ENCODE assay signal across 8 cellular contexts in the genomic region with DNA sequence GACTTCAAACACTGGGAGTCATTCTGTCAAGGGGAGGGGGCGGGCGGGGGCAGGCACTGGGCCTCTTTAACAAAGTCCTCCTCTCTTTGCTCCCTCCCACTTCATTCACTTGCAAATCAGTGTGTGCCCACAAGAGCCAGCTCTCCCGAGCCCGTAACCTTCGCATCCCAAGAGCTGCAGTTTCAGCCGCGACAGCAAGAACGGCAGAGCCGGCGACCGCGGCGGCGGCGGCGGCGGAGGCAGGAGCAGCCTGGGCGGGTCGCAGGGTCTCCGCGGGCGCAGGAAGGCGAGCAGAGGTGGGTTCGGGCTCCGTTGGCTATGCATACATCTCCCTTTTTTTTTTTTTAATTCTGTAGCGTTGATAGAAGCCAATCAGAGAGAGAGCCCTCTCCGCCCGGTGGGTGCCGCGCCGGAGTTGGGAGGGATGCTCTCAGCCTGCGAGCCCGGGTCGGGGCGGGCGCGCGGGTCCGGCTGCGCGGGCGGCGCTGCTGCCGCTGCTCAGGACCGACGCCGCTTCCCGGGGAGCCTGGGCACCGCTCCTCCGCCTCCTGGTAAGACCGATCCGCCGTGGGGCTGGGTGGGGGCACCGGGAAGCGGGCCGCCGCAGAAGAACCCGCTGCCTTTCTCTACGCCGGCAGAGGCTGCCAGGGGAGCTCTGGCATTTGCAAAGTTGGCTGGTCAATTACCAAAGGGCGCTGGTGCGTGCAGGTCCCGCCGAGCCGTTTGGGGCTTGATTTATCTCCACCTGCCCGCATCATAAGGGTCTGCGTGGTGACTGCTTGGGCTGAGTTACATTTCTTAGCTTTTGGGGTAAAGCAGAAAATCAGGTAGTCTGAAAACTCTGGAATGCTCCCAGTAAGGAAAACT. TPM values are rescaled to one million over a fixed set of nuclear protein-coding genes. Genes with fewer than 3 reads are reported as not detected.
DNase-seq lines count a peak whose midpoint lies in the region; ATAC-seq and TF ChIP-seq lines count a peak whose summit lies in the region.

A gene (plus strand): TSS at position 96 of the 867 bp plus-strand sequence. CDS start 73,788 bp downstream, outside the sequence.

- no peak within 1 kb of the TSS for H3K27ac ChIP-seq in MM.1S (ENCODE audit: low read length)
- no peak within 1 kb of the TSS for H3K27ac ChIP-seq in smooth muscle cell (ENCODE audit: low read depth)

- H3K79me2 ChIP-seq in MM.1S (ENCODE audit: low read length) = no peaks in the 10 kb centered on the region
- no peaks in the 10 kb centered on the region for H3K79me2 ChIP-seq in smooth muscle cell (ENCODE audit: low read depth)

- H3F3A ChIP-seq in MM.1S (ENCODE audit: insufficient read depth, low read length) = no peaks in the 10 kb centered on the region
- no peaks in the 10 kb centered on the region for H3F3A ChIP-seq in smooth muscle cell (ENCODE audit: low read depth)

- H3K27me3 Mint-ChIP-seq in brain = peaks cover 44% of the 10 kb centered on the region

- H3K27ac Mint-ChIP-seq in brain = peak within 1 kb of the TSS; percentile 65 to 93 (median 87)

- ATAC-seq in HG03565 (IDR thresholded peaks at IDR 0.05; ENCODE audit: unreplicated experiment) (no peak), HG02973 (IDR thresholded peaks at IDR 0.05; ENCODE audit: unreplicated experiment) (no peak), GM18520 (IDR thresholded peaks at IDR 0.05; ENCODE audit: unreplicated experiment) (no peak)

- H3K9ac ChIP-seq in MM.1S (ENCODE audit: low read length) = no peak within 1 kb of the TSS
- no peak within 1 kb of the TSS for H3K9ac ChIP-seq in smooth muscle cell (ENCODE audit: low read depth)

- no peaks in the 10 kb centered on the region for H3K36me3 Mint-ChIP-seq in brain

- H3K4me2 ChIP-seq in MM.1S (ENCODE audit: low read depth, low read length) (peak within 1 kb of the TSS; percentile 46; the same call in 1 of the 2 replicates), smooth muscle cell (peak within 1 kb of the TSS; percentile 96)

- no peaks in the 10 kb centered on the region for H3K36me3 ChIP-seq in MM.1S (replicated peaks; ENCODE audit: insufficient read depth, low read length)
- no peaks in the 10 kb centered on the region for H3K36me3 ChIP-seq in smooth muscle cell (ENCODE audit: low read depth)

- H3K4me1 Mint-ChIP-seq in brain = peaks cover 45% of the 10 kb centered on the region

- no peak for TF ChIP-seq CTCF in MM.1S (IDR thresholded peaks at IDR 0.05; ENCODE audit: low read length)
- TF ChIP-seq CTCF in brain (conservative IDR thresholded peaks at IDR 0.05) = no peak
- no peak for TF ChIP-seq CTCF in smooth muscle cell (IDR thresholded peaks at IDR 0.05; ENCODE audit: borderline replicate concordance, insufficient read depth, poor library complexity, severe bottlenecking)

- no peaks in the 10 kb centered on the region for H3K27me3 ChIP-seq in MM.1S (replicated peaks; ENCODE audit: insufficient read depth, low read length)
- peaks cover 47% of the 10 kb centered on the region for H3K27me3 ChIP-seq in smooth muscle cell (ENCODE audit: low read depth)

- WGBS in smooth muscle cell (ENCODE audit: low lambda C conversion rate) = 1% methylated on average over 57 of the region's 67 CpGs

- H4K20me1 ChIP-seq in MM.1S (ENCODE audit: insufficient read depth, low read length) = no peaks in the 10 kb centered on the region
- no peaks in the 10 kb centered on the region for H4K20me1 ChIP-seq in smooth muscle cell (ENCODE audit: low read depth)

- H3K4me3 ChIP-seq in MM.1S (ENCODE audit: low read length) (no peak within 1 kb of the TSS), smooth muscle cell (peak within 1 kb of the TSS; percentile 63)

- no peak within 1 kb of the TSS for H2AFZ ChIP-seq in MM.1S (ENCODE audit: low read length)
- H2AFZ ChIP-seq in smooth muscle cell (ENCODE audit: low read depth) = peak within 1 kb of the TSS; percentile 78

- H3K9me3 Mint-ChIP-seq in brain = no peaks in the 10 kb centered on the region

- H3K4me1 ChIP-seq in MM.1S (ENCODE audit: low read length) (no peaks in the 10 kb centered on the region), smooth muscle cell (ENCODE audit: low read depth) (peaks cover 24% of the 10 kb centered on the region)

- peak within 1 kb of the TSS; percentile 84 to 96 (median 95) for H3K4me3 Mint-ChIP-seq in brain

- no peaks in the 10 kb centered on the region for H3K9me2 ChIP-seq in MM.1S (replicated peaks; ENCODE audit: insufficient read depth, low read length)

- no peaks in the 10 kb centered on the region for H3K9me3 ChIP-seq in MM.1S (replicated peaks; ENCODE audit: insufficient read depth, low read length)
- H3K9me3 ChIP-seq in smooth muscle cell (replicated peaks; ENCODE audit: low read depth) = no peaks in the 10 kb centered on the region

- DNase-seq in AG08395 (ENCODE audit: low spot score) = peak; percentile 38
- no peak for DNase-seq in MM.1S
- DNase-seq in inferior parietal cortex (ENCODE audit: extremely low spot score) = peak; percentile 26
- peak; percentile 19 for DNase-seq in smooth muscle cell (lab: John Stamatoyannopoulos, UW; ENCODE audit: unreplicated experiment)

RNA-seq across cellular contexts. Expression of the gene that starts here (rescaled TPM):
- 1.9 TPM for polyA plus RNA-seq in brain (ENCODE audit: insufficient read depth, low read depth, low replicate concordance)
- total RNA-seq in smooth muscle cell = 5.9 and 6.7 TPM in 2 replicates
- 1.5 and 5.3 TPM in 2 replicates for polyA plus RNA-seq in smooth muscle cell
